ENCODE assay signal across 11 cellular contexts in genomic region chr17:27349540-27350021, GRCh38.
DNase-seq lines count a peak whose midpoint lies in the region; ATAC-seq lines count a peak whose summit lies in the region.
"Had no signal": no experiment of that assay in that cellular context is flagged by ENCODE, and none has a peak within 500 bp of the region (broad histone marks: within the 10 kb centered on the region; RNA-seq: fewer than 3 reads in every experiment).

No MANE protein-coding gene starts in this region.

- H3K27me3 ChIP-seq in adipocyte (replicated peaks; ENCODE audit: control insufficient read depth, insufficient read depth, low read length) = no peaks in the 10 kb centered on the region

- no peaks in the 10 kb centered on the region for H3K36me3 ChIP-seq in adipocyte (ENCODE audit: control insufficient read depth, insufficient read depth, low read length, severe bottlenecking)

- DNase-seq in EH (ENCODE audit: low read depth) (peak; percentile 33), adipocyte (ENCODE audit: low read depth) (peak; percentile 70), skeletal muscle cell (ENCODE audit: low read depth) (no peak), GM19240 (ENCODE audit: insufficient read length, low spot score) (no peak)
- no peak for DNase-seq in stimulated activated CD4-positive, alpha-beta T cell treated with anti-CD3 and anti-CD28 coated beads, Interleukin-2, amount 100 ng/mL, for 24 hours
- no peak for DNase-seq in NK-92 treated with Interleukin-12 subunit alpha and Interleukin-12 subunit beta, amount 100 ng/mL, for 24 hours (lab: John Stamatoyannopoulos, UW)
- DNase-seq: Caco-2, NCI-H1417 treated with DMSO at 0.1 percent for 48 hours had no signal

- no peak overlapping the region for H3K9ac ChIP-seq in adipocyte (ENCODE audit: low read length)

- H3K4me3 ChIP-seq in adipocyte (ENCODE audit: low read length) = no peak overlapping the region
- peak overlapping the region; percentile 46 for H3K4me3 ChIP-seq in iPS-18c (ENCODE audit: insufficient read depth, low read depth, low read length)
- peak overlapping the region; percentile 41 for H3K4me3 ChIP-seq in skeletal muscle cell (ENCODE audit: low read depth, low read length)
- H3K4me3 ChIP-seq: SK-N-MC had no signal

- no peak for ATAC-seq in HG02973 (IDR thresholded peaks at IDR 0.05; ENCODE audit: unreplicated experiment)

- no peaks in the 10 kb centered on the region for H3K9me3 ChIP-seq in adipocyte (ENCODE audit: control insufficient read depth, low read length)
- H3K9me3 ChIP-seq in iPS-18c (ENCODE audit: control insufficient read depth, insufficient read depth, low read length) = no peaks in the 10 kb centered on the region
- H3K9me3 ChIP-seq: Caco-2 had no signal

- peaks cover 10% of the 10 kb centered on the region for H3K4me1 ChIP-seq in adipocyte (ENCODE audit: control insufficient read depth, insufficient read depth, low read length)

Comparison
In these comparisons a context has a peak if more than half of its experiments do, and no peak if none do; other contexts are left out.
1. DNase-seq: peak in EH (single experiment) and adipocyte (single experiment); none in skeletal muscle cell (single experiment), GM19240 (single experiment), stimulated activated CD4-positive, alpha-beta T cell treated with anti-CD3 and anti-CD28 coated beads, Interleukin-2, amount 100 ng/mL, for 24 hours (0 of 2) and NK-92 treated with Interleukin-12 subunit alpha and Interleukin-12 subunit beta, amount 100 ng/mL, for 24 hours (single experiment).